8 cellular contexts compared by ENCODE assay signal in the genomic region with DNA sequence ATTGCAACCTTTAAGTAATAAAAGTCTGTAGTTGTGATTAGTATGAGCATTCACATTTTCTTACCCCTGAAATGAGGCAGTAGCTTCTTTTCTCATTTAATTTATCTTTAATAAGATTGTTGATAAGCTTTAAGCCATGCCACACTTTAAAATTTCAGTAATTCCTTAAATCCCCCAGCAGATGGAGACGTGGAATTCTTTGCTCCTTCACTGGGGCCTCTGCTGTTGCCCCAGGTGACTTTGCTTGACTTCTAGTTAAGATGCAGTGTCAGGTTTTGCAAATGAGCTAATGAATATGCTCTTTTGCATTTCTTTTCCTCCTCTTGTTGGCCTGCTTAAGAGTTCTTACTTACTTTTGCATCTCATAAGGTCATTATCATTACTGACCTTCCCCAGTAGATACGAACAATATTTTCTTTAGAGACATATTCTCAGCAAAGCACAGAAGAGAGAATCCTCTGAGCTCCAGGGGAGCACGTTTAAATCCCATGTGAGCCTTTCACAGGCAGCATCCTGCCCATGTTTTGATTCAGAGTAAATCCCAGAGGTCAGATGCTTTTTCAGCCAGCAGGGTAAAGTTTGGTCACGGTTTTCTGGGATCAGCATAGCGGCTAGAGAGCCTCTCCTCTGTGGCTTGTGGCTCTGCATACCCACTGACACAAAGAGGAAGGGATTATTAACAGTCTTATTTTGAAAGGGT.
DNase-seq lines count a peak whose midpoint lies in the region; ATAC-seq and TF ChIP-seq lines count a peak whose summit lies in the region.

No MANE protein-coding gene starts in this region.

- DNase-seq in NCI-H2081 (lab: John Stamatoyannopoulos, UW) (peak; percentile 34 to 54), NCI-H2081 treated with DMSO at 0.1 percent for 48 hours (lab: John Stamatoyannopoulos, UW) (no peak), OCI-LY7 (ENCODE audit: low spot score) (no peak), fibroblast of peridontal ligament (ENCODE audit: extremely low read depth) (peak; percentile 63), renal cortical epithelial cell (ENCODE audit: low read depth) (peak; percentile 73), GF-D8 (lab: John Stamatoyannopoulos, UW) (no peak), DMS79 (lab: John Stamatoyannopoulos, UW) (no peak)

- CTCF ChIA-PET in OCI-LY7 (lab: Charles Lee; ENCODE audit: unreplicated experiment) = no interaction called here

- BruUV-seq in OCI-LY7 (replicated peaks; lab: Mats Ljungman, UMichigan) = no TSS peak

- H3K9me3 ChIP-seq in OCI-LY7 (ENCODE audit: low read length) = no peaks in the 10 kb centered on the region

- no peak overlapping the region for H3K4me2 ChIP-seq in OCI-LY7 (ENCODE audit: low read length)

- no peaks in the 10 kb centered on the region for H3K4me1 ChIP-seq in OCI-LY7 (ENCODE audit: insufficient read depth, low read length, poor library complexity, severe bottlenecking)

- no peak for ATAC-seq in GM21447 (IDR thresholded peaks at IDR 0.05; ENCODE audit: unreplicated experiment)

- intact Hi-C loops in OCI-LY7 (cut with micrococcal nuclease; ENCODE audit: unreplicated experiment) = no loop called here

- no peak overlapping the region for H2AFZ ChIP-seq in OCI-LY7 (ENCODE audit: low read length)

- H4K20me1 ChIP-seq in OCI-LY7 (ENCODE audit: insufficient read depth, low read length) = no peaks in the 10 kb centered on the region

- H3K79me2 ChIP-seq in OCI-LY7 (ENCODE audit: insufficient read depth, low read depth, low read length) = no peaks in the 10 kb centered on the region

- POLR2A ChIA-PET in OCI-LY7 (lab: Charles Lee) = interaction anchor here (0.7 kb wide), 1 partner anchor 1360 kb away, joined by 3 read pairs; no protein-coding TSS in a partner anchor

- H3K27ac ChIP-seq in OCI-LY7 (ENCODE audit: low read depth, low read length, poor library complexity, severe bottlenecking) = no peak overlapping the region

- no peaks in the 10 kb centered on the region for H3K36me3 ChIP-seq in OCI-LY7 (ENCODE audit: insufficient read depth, low read length)

- H3K4me3 ChIP-seq in OCI-LY7 (ENCODE audit: low read depth, low read length, poor library complexity, severe bottlenecking) = no peak overlapping the region

- TF ChIP-seq CTCF in OCI-LY7 (conservative IDR thresholded peaks at IDR 0.05; ENCODE audit: low read length) = peak; percentile 46; the same call in 1 of the 2 replicates

- H3K9me2 ChIP-seq in OCI-LY7 (ENCODE audit: insufficient read depth, low read length) = no peaks in the 10 kb centered on the region

Comparison
In these comparisons a context has a peak if more than half of its experiments do, and no peak if none do; other contexts are left out.
1. DNase-seq: peak in NCI-H2081 (2 of 2), fibroblast of peridontal ligament (single experiment) and renal cortical epithelial cell (single experiment); none in NCI-H2081 treated with DMSO at 0.1 percent for 48 hours (single experiment), OCI-LY7 (single experiment), GF-D8 (single experiment) and DMS79 (single experiment).